ENCODE assay signal across 17 cellular contexts in the genomic region with DNA sequence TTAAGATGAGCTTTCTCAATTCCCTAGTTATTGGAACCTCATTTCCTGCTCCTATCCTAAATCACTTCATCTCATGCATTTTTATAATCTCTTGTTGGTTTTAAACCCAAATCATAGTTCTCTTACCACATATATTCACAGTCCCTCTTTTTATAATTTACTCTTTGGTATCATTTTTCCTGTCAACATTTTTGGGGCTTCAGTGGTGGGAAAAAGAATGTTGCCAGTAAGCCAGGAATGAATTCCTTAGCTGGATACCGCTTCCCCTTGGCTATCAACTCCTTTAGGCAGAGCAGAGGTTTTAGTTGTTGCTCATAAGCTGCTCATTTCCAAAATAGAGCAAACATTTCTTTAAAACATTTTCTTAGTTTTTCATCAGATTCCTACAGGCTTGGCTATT.
DNase-seq lines count a peak whose midpoint lies in the region; TF ChIP-seq lines count a peak whose summit lies in the region.
"Had no signal": no experiment of that assay in that cellular context is flagged by ENCODE, and none has a peak within 500 bp of the region (broad histone marks: within the 10 kb centered on the region; RNA-seq: fewer than 3 reads in every experiment).

No MANE protein-coding gene starts in this region.

- H3K4me3 ChIP-seq in adipocyte (ENCODE audit: low read length), result no peak overlapping the region
- no peak overlapping the region for H3K4me3 ChIP-seq in tibial artery
- H3K4me3 ChIP-seq: gastrocnemius medialis, SK-N-MC had no signal

- H3K27me3 ChIP-seq in adipocyte (replicated peaks; ENCODE audit: control insufficient read depth, insufficient read depth, low read length) (no peaks in the 10 kb centered on the region), tibial artery (no peaks in the 10 kb centered on the region)
- H3K27me3 ChIP-seq: gastrocnemius medialis had no signal

- intact Hi-C loops in tibial artery (cut with DNase I; ENCODE audit: low total_unique reads), result no loop called here

- H3K9ac ChIP-seq in adipocyte (ENCODE audit: low read length), result peak overlapping the region; percentile 67

- peak overlapping the region; percentile 6 for H3K27ac ChIP-seq in tibial artery
- H3K27ac ChIP-seq: gastrocnemius medialis, HL-60, SK-N-MC had no signal

- peaks cover 26% of the 10 kb centered on the region for H3K36me3 ChIP-seq in adipocyte (ENCODE audit: control insufficient read depth, insufficient read depth, low read length, severe bottlenecking)
- peaks cover 7 to 15% (median 8%) of the 10 kb centered on the region in 3 donors for H3K36me3 ChIP-seq in tibial artery

- H3K4me1 ChIP-seq in adipocyte (ENCODE audit: control insufficient read depth, insufficient read depth, low read length) (peaks cover 17% of the 10 kb centered on the region), tibial artery (peaks cover 0 to 21% (median 8%) of the 10 kb centered on the region in 4 donors)

- no peak for TF ChIP-seq CTCF in tibial artery (IDR thresholded peaks at IDR 0.05)

- peak; percentile 85 for DNase-seq in GM04504 (ENCODE audit: low read depth)
- DNase-seq in adipocyte (ENCODE audit: low read depth), result peak; percentile 78
- peak; percentile 98 for DNase-seq in fibroblast of peridontal ligament (ENCODE audit: extremely low read depth)
- DNase-seq in tibial artery, result no peak
- DNase-seq in activated T-cell treated with anti-CD3 and anti-CD28 coated beads, Interleukin-2, amount 50 U/mL, for 1 hour, result no peak
- no peak for DNase-seq in activated CD4-positive, alpha-beta T cell treated with anti-CD3 and anti-CD28 coated beads for 1 hour
- no peak for DNase-seq in HUDEP-2 (lab: John Stamatoyannopoulos, UW; ENCODE audit: unreplicated experiment in 76 of 76)
- DNase-seq: DMS153; gastrocnemius medialis; NCI-H2029; NK-92 treated with Interleukin-12 subunit alpha and Interleukin-12 subunit beta, amount 100 ng/mL, for 24 hours; posterior cingulate gyrus; stimulated activated CD4-positive, alpha-beta T cell treated with anti-CD3 and anti-CD28 coated beads, Interleukin-2, amount 100 ng/mL, for 24 hours; stimulated activated naive CD4-positive, alpha-beta T cell treated with Interleukin-2 at 50 U/mL for 16 hours; T-helper 9 cell had no signal

- H3K9me3 ChIP-seq in adipocyte (ENCODE audit: control insufficient read depth, low read length) (no peaks in the 10 kb centered on the region), tibial artery (no peaks in the 10 kb centered on the region)
- H3K9me3 ChIP-seq: gastrocnemius medialis had no signal

Comparison
In these comparisons a context has a peak if more than half of its experiments do, and no peak if none do; other contexts are left out.
1. DNase-seq: peak in GM04504 (single experiment), adipocyte (single experiment) and fibroblast of peridontal ligament (single experiment); none in tibial artery (0 of 2), activated T-cell treated with anti-CD3 and anti-CD28 coated beads, Interleukin-2, amount 50 U/mL, for 1 hour (single experiment), activated CD4-positive, alpha-beta T cell treated with anti-CD3 and anti-CD28 coated beads for 1 hour (single experiment) and HUDEP-2 (0 of 76).